ENCODE assay signal across 8 cellular contexts in genomic region chr2:11829324-11829946, GRCh38.
DNase-seq lines count a peak whose midpoint lies in the region; ATAC-seq and TF ChIP-seq lines count a peak whose summit lies in the region.

No MANE protein-coding gene starts in this region.

- H3K36me3 ChIP-seq in body of pancreas (replicated peaks in 1 of 2; ENCODE audit: insufficient read depth in 1 of 2, low read depth in 2 of 2) (peaks cover 0 to 7% of the 10 kb centered on the region in 2 donors), iPS-15b (ENCODE audit: control insufficient read depth, insufficient read depth, low read length) (no peaks in the 10 kb centered on the region)

- TF ChIP-seq CTCF in GM12874 (IDR thresholded peaks at IDR 0.05; ENCODE audit: insufficient read depth, low read depth, low read length) (peak; percentile 67), body of pancreas (IDR thresholded peaks at IDR 0.05) (peak in 6 of 7 experiments; percentile 19 to 55 (median 46))

- ATAC-seq in HG02759 (IDR thresholded peaks at IDR 0.05; ENCODE audit: unreplicated experiment) (peak; percentile 35), body of pancreas (peak; percentile 58)

- H3K9me3 ChIP-seq in body of pancreas (no peaks in the 10 kb centered on the region), iPS-15b (ENCODE audit: control insufficient read depth, insufficient read depth, low read length) (no peaks in the 10 kb centered on the region)

- no peak overlapping the region for H3K4me3 ChIP-seq in body of pancreas
- H3K4me3 ChIP-seq in iPS-15b (ENCODE audit: low read depth, low read length), result no peak overlapping the region
- H3K4me3 ChIP-seq in skeletal muscle cell (ENCODE audit: low read depth, low read length), result no peak overlapping the region

- H3K27me3 ChIP-seq in body of pancreas, result no peaks in the 10 kb centered on the region
- no peaks in the 10 kb centered on the region for H3K27me3 ChIP-seq in iPS-15b (ENCODE audit: control insufficient read depth, insufficient read depth, low read length)

- intact Hi-C loops in body of pancreas (cut with DNase I), result no loop called here

- peaks cover 20% of the 10 kb centered on the region for H3K4me1 ChIP-seq in body of pancreas
- peaks cover 13% of the 10 kb centered on the region for H3K4me1 ChIP-seq in iPS-15b (ENCODE audit: control insufficient read depth, insufficient read depth, low read length)

- H3K27ac ChIP-seq in body of pancreas, result peak overlapping the region; percentile 68 to 75 (median 70)

- no peak for TF ChIP-seq POLR2A in body of pancreas (IDR thresholded peaks at IDR 0.05)

- peak; percentile 84 for DNase-seq in NCI-H1105 treated with DMSO at 0.1 percent for 48 hours (lab: John Stamatoyannopoulos, UW)
- peak; percentile 47 for DNase-seq in T-helper 9 cell
- peak; percentile 61 to 83 (median 76) for DNase-seq in body of pancreas
- peak; percentile 4 for DNase-seq in skeletal muscle cell (ENCODE audit: low read depth)
- no peak for DNase-seq in DMS114 treated with DMSO at 0.1 percent for 48 hours (lab: John Stamatoyannopoulos, UW; ENCODE audit: unreplicated experiment)

- WGBS in body of pancreas, 2 donors, result 5 to 19% methylated on average over 6 to 11 of the region's 11 CpGs

- H3K9ac ChIP-seq in iPS-15b (ENCODE audit: low read depth, low read length), result peak overlapping the region; percentile 32
